Comparison of ENCODE assay signal across 13 cellular contexts in genomic region chr16:50286681-50287080, GRCh38.
"Had no signal": no experiment of that assay in that cellular context is flagged by ENCODE, and none has a peak within 500 bp of the region (broad histone marks: within the 10 kb centered on the region; RNA-seq: fewer than 3 reads in every experiment).

No MANE protein-coding gene starts in this region.

- H3K27ac Mint-ChIP-seq: mesothelial cell of epicardium; stimulated activated memory B cell treated with anti-CD40 and anti-IgM and Interleukin-4, amounts not matched to agents 10 μg/mL and 1 μg/mL and 100 μg/mL, for 72 hours had no signal

- H3K27me3 Mint-ChIP-seq: stimulated activated memory B cell treated with anti-CD40 and anti-IgM and Interleukin-4, amounts not matched to agents 10 μg/mL and 1 μg/mL and 100 μg/mL, for 72 hours had no signal

- H3K4me1 Mint-ChIP-seq: mesothelial cell of epicardium had no signal

- DNase-seq: activated CD4-positive, alpha-beta T cell treated with anti-CD3 and anti-CD28 coated beads, Interleukin-2, amount 50 U/mL, for 1 hour; activated T-cell treated with anti-CD3 and anti-CD28 coated beads, Interleukin-2, amount 50 U/mL, for 48 hours; adrenal gland; dorsolateral prefrontal cortex; islet precursor cell; posterior cingulate gyrus; retina; thyroid gland had no signal

- FAIRE-seq: endometrium had no signal

- H3K27me3 ChIP-seq: adrenal gland, dorsolateral prefrontal cortex, gastroesophageal sphincter, neutrophil, thyroid gland had no signal

- ATAC-seq: gastroesophageal sphincter; stimulated activated memory B cell treated with anti-CD40 and anti-IgM and Interleukin-4, amounts not matched to agents 10 μg/mL and 1 μg/mL and 100 μg/mL, for 72 hours had no signal

- H3K27ac ChIP-seq: adrenal gland, dorsolateral prefrontal cortex, gastroesophageal sphincter, neutrophil, thyroid gland had no signal

- H3K9me3 ChIP-seq: adrenal gland, gastroesophageal sphincter, neutrophil, thyroid gland had no signal

- H3K4me3 Mint-ChIP-seq: mesothelial cell of epicardium; stimulated activated memory B cell treated with anti-CD40 and anti-IgM and Interleukin-4, amounts not matched to agents 10 μg/mL and 1 μg/mL and 100 μg/mL, for 72 hours had no signal
